In genomic region chr7:158406817-158407216, GRCh38 we compare ENCODE assay signal across 21 cellular contexts.
DNase-seq lines count a peak whose midpoint lies in the region; ATAC-seq, FAIRE-seq and TF ChIP-seq lines count a peak whose summit lies in the region.
"Had no signal": no experiment of that assay in that cellular context is flagged by ENCODE, and none has a peak within 500 bp of the region (broad histone marks: within the 10 kb centered on the region; RNA-seq: fewer than 3 reads in every experiment).

No MANE protein-coding gene starts in this region.

- no peak for TF ChIP-seq POLR2A in H1 (IDR thresholded peaks at IDR 0.05; ENCODE audit: control extremely low read depth in 1 of 2, low read depth in 2 of 2, low read length in 2 of 2)

- TF ChIP-seq EP300 in H1 (IDR thresholded peaks at IDR 0.05; ENCODE audit: borderline replicate concordance in 1 of 2, low read depth in 2 of 2, low read length in 2 of 2) = no peak

- H2BK120ac ChIP-seq in H1 (replicated peaks; ENCODE audit: low read depth, low read length) = no peak overlapping the region

- CTCF ChIA-PET in H1 (lab: Charles Lee; ENCODE audit: partially characterized antibody) = interaction anchor here (1.0 kb wide), 1 partner anchor 20 kb away, joined by 4 read pairs; no protein-coding TSS in a partner anchor

- intact Hi-C loops in left ventricle myocardium superior (cut with micrococcal nuclease) (no loop called here), upper lobe of right lung (cut with DNase I) (no loop called here)

- peaks cover 6% of the 10 kb centered on the region for H3K4me1 Mint-ChIP-seq in neural progenitor cell
- H3K4me1 Mint-ChIP-seq: CD4-positive, CD25-positive, alpha-beta regulatory T cell had no signal

- peak overlapping the region; percentile 63 for H4K8ac ChIP-seq in H1 (ENCODE audit: extremely low read depth, insufficient read depth, low read length)

- H3K9me3 ChIP-seq in right atrium auricular region (no peaks in the 10 kb centered on the region), H1 (ENCODE audit: insufficient read depth in 2 of 2, low read depth in 1 of 2, low read length in 1 of 2) (peaks cover 0 to 3% of the 10 kb centered on the region in 2 experiments; a peak in 2 of 4 replicates), neural progenitor cell (ENCODE audit: low read depth) (no peaks in the 10 kb centered on the region), upper lobe of right lung (no peaks in the 10 kb centered on the region)
- H3K9me3 ChIP-seq: BE2C had no signal

- peak; percentile 70 for ATAC-seq in left ventricle myocardium superior
- ATAC-seq in upper lobe of right lung = no peak
- no peak for ATAC-seq in HG02970 (IDR thresholded peaks at IDR 0.05; ENCODE audit: low FRiP score, unreplicated experiment)
- ATAC-seq: HCT116 had no signal

- no peak overlapping the region for H4K5ac ChIP-seq in H1 (ENCODE audit: insufficient read length, low read depth, low read length)

- H3K79me2 ChIP-seq in H1 (ENCODE audit: control insufficient read depth in 1 of 2, insufficient read depth in 2 of 2, low read length in 2 of 2) = no peaks in the 10 kb centered on the region
- no peaks in the 10 kb centered on the region for H3K79me2 ChIP-seq in neural progenitor cell (ENCODE audit: low read depth)

- H3K9ac ChIP-seq in H1 (replicated peaks in 1 of 4; ENCODE audit: extremely low read depth in 1 of 4, low read depth in 3 of 4, low read length in 3 of 4) = no peak overlapping the region
- H3K9ac ChIP-seq in neural progenitor cell = no peak overlapping the region

- no peak for TF ChIP-seq RAD21 in H1 (IDR thresholded peaks at IDR 0.05 in 1 of 2, conservative IDR thresholded peaks at IDR 0.05 in 1 of 2; ENCODE audit: low read depth in 2 of 2, low read length in 2 of 2)

- no peak overlapping the region for H3K4me3 Mint-ChIP-seq in neural progenitor cell
- H3K4me3 Mint-ChIP-seq: CD4-positive, CD25-positive, alpha-beta regulatory T cell had no signal

- DNase-seq in left ventricle myocardium superior (peak; percentile 51), right atrium auricular region (ENCODE audit: low spot score) (no peak), H1 (ENCODE audit: low read depth in 1 of 2, low spot score in 2 of 2) (no peak), neural progenitor cell (ENCODE audit: low spot score) (no peak), upper lobe of right lung (peak; percentile 22), NCI-H2029 treated with DMSO at 0.1 percent for 48 hours (lab: John Stamatoyannopoulos, UW) (no peak), pons (ENCODE audit: low spot score) (no peak)
- DNase-seq: BE2C; CD4-positive, CD25-positive, alpha-beta regulatory T cell; COR-L47; GF-D8; MM.1S; NCI-H1092; NCI-H1436 treated with DMSO at 0.1 percent for 48 hours; NCI-H2081; NCI-H748 treated with DMSO at 0.1 percent for 48 hours; NK-92 treated with Interleukin-12 subunit alpha and Interleukin-12 subunit beta, amount 100 ng/mL, for 24 hours; SHP77 treated with DMSO at 0.1 percent for 48 hours had no signal

- peak overlapping the region; percentile 48; the same call in 1 of the 2 replicates for H3K18ac ChIP-seq in H1 (ENCODE audit: extremely low read depth, low read length)

- WGBS in H1 (ENCODE audit: extremely low coverage in 1 of 2, insufficient coverage in 1 of 2, insufficient read length in 1 of 2, insufficient replicate concordance in 2 of 2, low coverage in 1 of 2, low lambda C conversion rate in 2 of 2, missing lambda C conversion rate in 1 of 2), 2 experiments = 86% methylated on average over 6 of the region's 11 CpGs; no CpG with 5 or more reads in 1 of the 2 experiments

- no peaks in the 10 kb centered on the region for H3K27me3 ChIP-seq in right atrium auricular region
- H3K27me3 ChIP-seq in H1 (replicated peaks in 1 of 4; ENCODE audit: control insufficient read depth in 3 of 4, extremely low read depth in 1 of 4, insufficient read depth in 3 of 4, low read length in 3 of 4) = no peaks in the 10 kb centered on the region
- no peaks in the 10 kb centered on the region for H3K27me3 ChIP-seq in neural progenitor cell
- no peaks in the 10 kb centered on the region for H3K27me3 ChIP-seq in upper lobe of right lung
- H3K27me3 ChIP-seq: BE2C had no signal

- no peak overlapping the region for H3K23ac ChIP-seq in H1 (ENCODE audit: insufficient read length)

- POLR2A ChIA-PET in H1 (lab: Charles Lee; ENCODE audit: partially characterized antibody) = no interaction called here

- H3K56ac ChIP-seq in H1 (replicated peaks; ENCODE audit: insufficient read length, low read depth, low read length) = no peak overlapping the region

- H3K27ac Mint-ChIP-seq in neural progenitor cell = peak overlapping the region; percentile 62
- H3K27ac Mint-ChIP-seq: CD4-positive, CD25-positive, alpha-beta regulatory T cell had no signal

- H3K27ac ChIP-seq in right atrium auricular region (no peak overlapping the region), H1 (ENCODE audit: low read depth, low read length) (no peak overlapping the region), neural progenitor cell (no peak overlapping the region), upper lobe of right lung (no peak overlapping the region)

- no peak overlapping the region for H3K4me3 ChIP-seq in right atrium auricular region
- H3K4me3 ChIP-seq in H1 (ENCODE audit: extremely low read depth in 1 of 4, insufficient read depth in 2 of 4, low read depth in 3 of 4, low read length in 4 of 4) = no peak overlapping the region
- no peak overlapping the region for H3K4me3 ChIP-seq in neural progenitor cell
- H3K4me3 ChIP-seq in upper lobe of right lung = no peak overlapping the region

- H3K4me2 ChIP-seq in H1 (ENCODE audit: insufficient read depth in 1 of 2, low read depth in 2 of 2, low read length in 2 of 2) = no peak overlapping the region
- H3K4me2 ChIP-seq in neural progenitor cell = no peak overlapping the region

- H2AFZ ChIP-seq in H1 (ENCODE audit: low read length) (no peak overlapping the region), neural progenitor cell (replicated peaks) (no peak overlapping the region)

- no peak overlapping the region for H4K91ac ChIP-seq in H1 (replicated peaks; ENCODE audit: insufficient read length, low read length)

- H3K4ac ChIP-seq in H1 (replicated peaks; ENCODE audit: insufficient read length, low read depth, low read length) = no peak overlapping the region

- no peak overlapping the region for H3K14ac ChIP-seq in H1 (ENCODE audit: insufficient read length)

- H3K23me2 ChIP-seq in H1 (ENCODE audit: low read depth, low read length) = no peaks in the 10 kb centered on the region

- no peaks in the 10 kb centered on the region for H3K79me1 ChIP-seq in H1 (ENCODE audit: low read depth, low read length)

- H2BK12ac ChIP-seq in H1 (ENCODE audit: low read depth, low read length) = no peak overlapping the region

- H3K36me3 ChIP-seq in right atrium auricular region = no peaks in the 10 kb centered on the region
- no peaks in the 10 kb centered on the region for H3K36me3 ChIP-seq in H1 (ENCODE audit: control insufficient read depth in 2 of 4, insufficient read depth in 4 of 4, low read length in 3 of 4)
- no peaks in the 10 kb centered on the region for H3K36me3 ChIP-seq in neural progenitor cell
- no peaks in the 10 kb centered on the region for H3K36me3 ChIP-seq in upper lobe of right lung
- H3K36me3 ChIP-seq: BE2C had no signal

- H3K36me3 Mint-ChIP-seq in neural progenitor cell = no peaks in the 10 kb centered on the region
- H3K36me3 Mint-ChIP-seq: CD4-positive, CD25-positive, alpha-beta regulatory T cell had no signal

- H3K27me3 Mint-ChIP-seq in neural progenitor cell (ENCODE audit: insufficient read depth, low read depth) = peaks cover 8% of the 10 kb centered on the region
- H3K27me3 Mint-ChIP-seq: CD4-positive, CD25-positive, alpha-beta regulatory T cell had no signal

- H2BK15ac ChIP-seq in H1 (ENCODE audit: low read length) = no peak overlapping the region

- H4K20me1 ChIP-seq in H1 (replicated peaks in 1 of 2; ENCODE audit: control insufficient read depth in 1 of 2, insufficient read depth in 2 of 2, low read length in 2 of 2) (no peaks in the 10 kb centered on the region), neural progenitor cell (ENCODE audit: low read depth) (no peaks in the 10 kb centered on the region)

- no peak for FAIRE-seq in H1 (lab: Jason Lieb, UNC)
- FAIRE-seq: A204.1 had no signal

- no peaks in the 10 kb centered on the region for H3K9me3 Mint-ChIP-seq in neural progenitor cell
- H3K9me3 Mint-ChIP-seq: CD4-positive, CD25-positive, alpha-beta regulatory T cell had no signal

- no peak overlapping the region for H2AK5ac ChIP-seq in H1 (ENCODE audit: low read depth, low read length)

- no peak overlapping the region for H2BK5ac ChIP-seq in H1 (ENCODE audit: low read depth, low read length)

- H2BK20ac ChIP-seq in H1 (ENCODE audit: low read length) = no peak overlapping the region

- no peaks in the 10 kb centered on the region for H3F3A ChIP-seq in neural progenitor cell (ENCODE audit: low read depth)

- H3K4me1 ChIP-seq in right atrium auricular region (no peaks in the 10 kb centered on the region), H1 (replicated peaks in 1 of 4; ENCODE audit: control insufficient read depth in 3 of 4, insufficient read depth in 4 of 4, low read length in 3 of 4) (no peaks in the 10 kb centered on the region; a peak in 1 of 7 replicates), neural progenitor cell (no peaks in the 10 kb centered on the region), upper lobe of right lung (no peaks in the 10 kb centered on the region)
- H3K4me1 ChIP-seq: BE2C had no signal

- TF ChIP-seq CTCF in right atrium auricular region (IDR thresholded peaks at IDR 0.05) (no peak), H1 (IDR thresholded peaks at IDR 0.05; ENCODE audit: control extremely low read depth in 1 of 3, insufficient read depth in 1 of 3, low read depth in 1 of 3, low read length in 3 of 3) (no peak), neural progenitor cell (IDR thresholded peaks at IDR 0.05) (no peak), upper lobe of right lung (IDR thresholded peaks at IDR 0.05) (no peak)

TF ChIP-seq in H1, 55 proteins besides CTCF, POLR2A, EP300 and RAD21 (continues in another document):
- TF ChIP-seq FOSL1 (IDR thresholded peaks at IDR 0.05; ENCODE audit: insufficient read depth, low read depth, low read length) (no peak), POU5F1 (IDR thresholded peaks at IDR 0.05; ENCODE audit: low read depth, low read length) (no peak), TBP (IDR thresholded peaks at IDR 0.05; ENCODE audit: low read depth, low read length) (no peak), CREB1 (IDR thresholded peaks at IDR 0.05) (no peak), POLR2AphosphoS5 (IDR thresholded peaks at IDR 0.05; ENCODE audit: low read depth, low read length) (no peak), MAFK (IDR thresholded peaks at IDR 0.05; ENCODE audit: low read depth, low read length) (no peak), HDAC2 (IDR thresholded peaks at IDR 0.05; ENCODE audit: borderline replicate concordance in 1 of 2, low read depth in 2 of 2, low read length in 2 of 2) (no peak), ASH2L (IDR thresholded peaks at IDR 0.05; ENCODE audit: low read length) (no peak), RXRA (IDR thresholded peaks at IDR 0.05; ENCODE audit: insufficient read depth, low read depth, low read length) (no peak), KDM5A (IDR thresholded peaks at IDR 0.05; ENCODE audit: low read length) (no peak), EZH2 (IDR thresholded peaks at IDR 0.05; ENCODE audit: low read depth, low read length, severe bottlenecking) (no peak), SIRT6 (IDR thresholded peaks at IDR 0.05; ENCODE audit: low read length) (no peak), SUZ12 (IDR thresholded peaks at IDR 0.05; ENCODE audit: low read length) (no peak)

Comparison
In these comparisons a context has a peak if more than half of its experiments do, and no peak if none do; other contexts are left out.
1. DNase-seq: peak in left ventricle myocardium superior (single experiment) and upper lobe of right lung (single experiment); none in right atrium auricular region (single experiment), H1 (0 of 2), neural progenitor cell (single experiment), NCI-H2029 treated with DMSO at 0.1 percent for 48 hours (single experiment) and pons (single experiment).